ENCODE assay signal across 10 cellular contexts in genomic region chr2:66443977-66444855, GRCh38. TPM values are rescaled to one million over a fixed set of nuclear protein-coding genes. Genes with fewer than 3 reads are reported as not detected.
DNase-seq lines count a peak whose midpoint lies in the region; ATAC-seq and TF ChIP-seq lines count a peak whose summit lies in the region.
"Had no signal": no experiment of that assay in that cellular context is flagged by ENCODE, and none has a peak within 500 bp of the region (broad histone marks: within the 10 kb centered on the region; RNA-seq: fewer than 3 reads in every experiment).

No MANE protein-coding gene starts in this region.

- peaks cover 0 to 21% (median 7%) of the 10 kb centered on the region in 9 donors for H3K36me3 ChIP-seq in heart left ventricle
- no peaks in the 10 kb centered on the region for H3K36me3 ChIP-seq in neural cell (ENCODE audit: insufficient read depth, low read length)

- no peak overlapping the region for H2AFZ ChIP-seq in neural cell (ENCODE audit: low read depth, low read length)

- DNase-seq in heart left ventricle (no peak), Right ventricle myocardium inferior (ENCODE audit: missing footprints) (no peak), fibroblast of villous mesenchyme (ENCODE audit: low read depth) (peak; percentile 86), NCI-H1417 treated with DMSO at 0.1 percent for 48 hours (lab: John Stamatoyannopoulos, UW) (no peak)
- no peak for DNase-seq in NK-92 treated with Interleukin-12 subunit alpha and Interleukin-12 subunit beta, amount 100 ng/mL, for 24 hours (lab: John Stamatoyannopoulos, UW)
- DNase-seq: MM.1S had no signal

- H3K9me3 ChIP-seq in heart left ventricle: no peaks in the 10 kb centered on the region
- H3K9me3 ChIP-seq in neural cell (ENCODE audit: low read length): no peaks in the 10 kb centered on the region

- H3K4me1 ChIP-seq in heart left ventricle: peaks cover 0 to 47% (median 8%) of the 10 kb centered on the region in 12 donors

- peaks cover 91% of the 10 kb centered on the region for H3K79me2 ChIP-seq in neural cell (replicated peaks; ENCODE audit: insufficient read depth, low read length)

- H3F3A ChIP-seq in neural cell (ENCODE audit: insufficient read depth, low read length, poor library complexity, severe bottlenecking): no peaks in the 10 kb centered on the region

- no peak overlapping the region for H3K4me2 ChIP-seq in neural cell (ENCODE audit: low read length)

- no peaks in the 10 kb centered on the region for H4K20me1 ChIP-seq in neural cell (ENCODE audit: insufficient read depth)

- no peak for TF ChIP-seq POLR2A in heart left ventricle (IDR thresholded peaks at IDR 0.05)

- H3K27ac ChIP-seq in heart left ventricle (peak overlapping the region; percentile 15 to 95 (median 70)), neural cell (ENCODE audit: low read length) (no peak overlapping the region)

- TF ChIP-seq CTCF in heart left ventricle (IDR thresholded peaks at IDR 0.05): no peak
- TF ChIP-seq CTCF in fibroblast of villous mesenchyme (IDR thresholded peaks at IDR 0.05; ENCODE audit: insufficient read depth, low read depth, low read length): no peak
- no peak for TF ChIP-seq CTCF in neural cell (IDR thresholded peaks at IDR 0.05; ENCODE audit: poor library complexity, severe bottlenecking)

- H3K9me2 ChIP-seq in neural cell (ENCODE audit: insufficient read depth, low read length): no peaks in the 10 kb centered on the region

- TF ChIP-seq RAD21 in neural cell (conservative IDR thresholded peaks at IDR 0.05): no peak

- H3K27me3 ChIP-seq in heart left ventricle: peaks cover 0 to 57% (median 0%) of the 10 kb centered on the region in 9 donors
- H3K27me3 ChIP-seq in neural cell (ENCODE audit: insufficient read depth, low read depth, low read length): peaks cover 14% of the 10 kb centered on the region

- H3K4me3 ChIP-seq in heart left ventricle: peak overlapping the region in 9 of 12 donors; percentile 4 to 50 (median 37)
- peak overlapping the region; percentile 85 for H3K4me3 ChIP-seq in fibroblast of villous mesenchyme (ENCODE audit: low read depth, low read length)
- peak overlapping the region; percentile 86 for H3K4me3 ChIP-seq in neural cell (ENCODE audit: low read length)

- peak in 3 of 4 donors; percentile 10 to 15 (median 13) for ATAC-seq in heart left ventricle
- no peak for ATAC-seq in Right ventricle myocardium inferior
- no peak for ATAC-seq in HG02981 (IDR thresholded peaks at IDR 0.05; ENCODE audit: unreplicated experiment)
- ATAC-seq in HG03469 (IDR thresholded peaks at IDR 0.05; ENCODE audit: unreplicated experiment): no peak
- ATAC-seq: natural killer cell treated with Interleukin-12 subunit alpha and Interleukin-12 subunit beta and Interleukin-15 and Interleukin-18, amount 100 ng/mL, for 72 hours had no signal

- WGBS in heart left ventricle, 4 donors: 49 to 64% (median 60%) methylated on average over 32 of the region's 32 CpGs

- peak overlapping the region; percentile 42 for H3K9ac ChIP-seq in neural cell (ENCODE audit: low read length)

- TF ChIP-seq EP300 in neural cell (conservative IDR thresholded peaks at IDR 0.05; ENCODE audit: poor library complexity, severe bottlenecking): no peak

- intact Hi-C loops in heart left ventricle (cut with DNase I): loop anchor here in 3 of 10 donors (5.0 kb wide), 1 partner anchor 53 kb away; no protein-coding TSS in a partner anchor
- intact Hi-C loops in Right ventricle myocardium inferior (cut with DNase I): loop anchor here (5.0 kb wide), 1 partner anchor 33 kb away; no protein-coding TSS in a partner anchor

TF ChIP-seq in neural cell, 6 proteins besides CTCF, POLR2A, EP300 and RAD21:
- TF ChIP-seq SMC3 (conservative IDR thresholded peaks at IDR 0.05; ENCODE audit: poor library complexity): no peak
- no peak for TF ChIP-seq REST (IDR thresholded peaks at IDR 0.05; ENCODE audit: borderline replicate concordance)
- TF ChIP-seq MXI1 (conservative IDR thresholded peaks at IDR 0.05; ENCODE audit: poor library complexity, severe bottlenecking): no peak
- no peak for TF ChIP-seq POLR2AphosphoS5 (IDR thresholded peaks at IDR 0.05)
- TF ChIP-seq EZH2 (IDR thresholded peaks at IDR 0.05; ENCODE audit: borderline replicate concordance, insufficient read depth, low read length, poor library complexity, severe bottlenecking): no peak
- TF ChIP-seq TAF1 (IDR thresholded peaks at IDR 0.05; ENCODE audit: low read depth): no peak

RNA-seq across cellular contexts. Expression of gene MEIS1, which starts 9.3 kb away (rescaled TPM):
- total RNA-seq in heart left ventricle: 10 to 100 TPM; 21.3 to 50.8 (median 41.8) TPM
- polyA plus RNA-seq in heart left ventricle: 10 to 100 TPM; 12.9 to 55.7 TPM
- 40.1 TPM for total RNA-seq in Right ventricle myocardium inferior
- 87.3 and 107 TPM in 2 replicates for total RNA-seq in fibroblast of villous mesenchyme
- polyA plus RNA-seq in neural cell: 40.5 and 46.5 TPM in 2 replicates
- 87.2 and 89.4 TPM in 2 replicates for polyA minus RNA-seq in neural cell

Comparison
In these comparisons a context has a peak if more than half of its experiments do, and no peak if none do; other contexts are left out.
1. ATAC-seq: peak in heart left ventricle (3 of 4); none in Right ventricle myocardium inferior (single experiment), HG02981 (single experiment) and HG03469 (single experiment).
2. Peak in every context shown above with its lines, with median percentiles within 50 percentile points of each other: H3K4me3 ChIP-seq.